In genomic region chr21:37208741-37209225, GRCh38 we compare ENCODE assay signal across 10 cellular contexts. TPM values are rescaled to one million over a fixed set of nuclear protein-coding genes. Genes with fewer than 3 reads are reported as not detected.
DNase-seq lines count a peak whose midpoint lies in the region; ATAC-seq, FAIRE-seq and TF ChIP-seq lines count a peak whose summit lies in the region.
"Had no signal": no experiment of that assay in that cellular context is flagged by ENCODE, and none has a peak within 500 bp of the region (broad histone marks: within the 10 kb centered on the region; RNA-seq: fewer than 3 reads in every experiment).

No MANE protein-coding gene starts in this region.

- H3K4me1 ChIP-seq in psoas muscle = peaks cover 13% of the 10 kb centered on the region

- peaks cover 19% of the 10 kb centered on the region for H3K4me1 Mint-ChIP-seq in activated naive CD8-positive, alpha-beta T cell treated with anti-CD3 and anti-CD28 coated beads for 36 hours

- H3K9me3 ChIP-seq in psoas muscle = no peaks in the 10 kb centered on the region

- intact Hi-C loops in psoas muscle (cut with DNase I) = loop anchor here in 1 of 2 donors (5.0 kb wide), 1 partner anchor 36 kb away; no protein-coding TSS in a partner anchor

- peaks cover 4% of the 10 kb centered on the region for H3K36me3 Mint-ChIP-seq in activated naive CD8-positive, alpha-beta T cell treated with anti-CD3 and anti-CD28 coated beads for 36 hours

- WGBS in psoas muscle, 3 donors = 25 to 51% (median 32%) methylated on average over 15 of the region's 15 CpGs

- peak overlapping the region; percentile 94 for H3K27ac ChIP-seq in psoas muscle

- no peaks in the 10 kb centered on the region for H3K27me3 Mint-ChIP-seq in activated naive CD8-positive, alpha-beta T cell treated with anti-CD3 and anti-CD28 coated beads for 36 hours

- FAIRE-seq in D721Med (lab: Jason Lieb, UNC) = no peak

- TF ChIP-seq CTCF in psoas muscle (IDR thresholded peaks at IDR 0.05) (no peak), D721Med (IDR thresholded peaks at IDR 0.05; ENCODE audit: insufficient read depth, missing control alignments) (no peak)

- peak; percentile 31 for ATAC-seq in GM18861 (IDR thresholded peaks at IDR 0.05; ENCODE audit: unreplicated experiment)
- ATAC-seq in HG02623 (IDR thresholded peaks at IDR 0.05; ENCODE audit: unreplicated experiment) = peak; percentile 28
- peak in 3 of 4 donors; percentile 1 to 31 (median 20) for ATAC-seq in psoas muscle

- peaks cover 1% of the 10 kb centered on the region for H3K9me3 Mint-ChIP-seq in activated naive CD8-positive, alpha-beta T cell treated with anti-CD3 and anti-CD28 coated beads for 36 hours
- H3K9me3 Mint-ChIP-seq: activated T-cell treated with anti-CD3 and anti-CD28 coated beads, Interleukin-2, amount 50 U/mL, for 4 hours had no signal

- H3K27ac Mint-ChIP-seq in activated naive CD8-positive, alpha-beta T cell treated with anti-CD3 and anti-CD28 coated beads for 36 hours = no peak overlapping the region

- H3K36me3 ChIP-seq in psoas muscle (ENCODE audit: insufficient read depth in 1 of 2, low read depth in 1 of 2) = no peaks in the 10 kb centered on the region

- no peaks in the 10 kb centered on the region for H3K27me3 ChIP-seq in psoas muscle (ENCODE audit: insufficient read depth in 3 of 3, low read length in 2 of 3)

- peak overlapping the region; percentile 58 for H3K4me3 ChIP-seq in psoas muscle

- peak overlapping the region; percentile 9 for H3K4me3 Mint-ChIP-seq in activated naive CD8-positive, alpha-beta T cell treated with anti-CD3 and anti-CD28 coated beads for 36 hours

- no peak for DNase-seq in activated naive CD8-positive, alpha-beta T cell treated with anti-CD3 and anti-CD28 coated beads for 36 hours
- DNase-seq in psoas muscle (no peak), D721Med (ENCODE audit: insufficient read length, low spot score) (no peak), A172 (ENCODE audit: low spot score) (no peak), NCI-H1930 (lab: John Stamatoyannopoulos, UW) (no peak), NCI-H748 (lab: John Stamatoyannopoulos, UW; ENCODE audit: unreplicated experiment) (no peak)
- DNase-seq: activated T-cell treated with anti-CD3 and anti-CD28 coated beads, Interleukin-2, amount 50 U/mL, for 4 hours; SIG-M5 had no signal

RNA-seq across cellular contexts. Expression of gene VPS26C, which starts 58.4 kb away (rescaled TPM):
- 10 to 100 TPM; 60.7 to 62.6 TPM for total RNA-seq in activated naive CD8-positive, alpha-beta T cell treated with anti-CD3 and anti-CD28 coated beads for 36 hours
- total RNA-seq in psoas muscle = 10 to 100 TPM; 32.7 to 58.4 (median 46.8) TPM
- 10 to 100 TPM; 29.6 to 78.2 (median 52.5) TPM for polyA plus RNA-seq in psoas muscle
- total RNA-seq in A172 (2014; rRNA removed; shearing (Covaris generic)) = 68.1 and 93.2 TPM in 2 replicates
